In the genomic region with DNA sequence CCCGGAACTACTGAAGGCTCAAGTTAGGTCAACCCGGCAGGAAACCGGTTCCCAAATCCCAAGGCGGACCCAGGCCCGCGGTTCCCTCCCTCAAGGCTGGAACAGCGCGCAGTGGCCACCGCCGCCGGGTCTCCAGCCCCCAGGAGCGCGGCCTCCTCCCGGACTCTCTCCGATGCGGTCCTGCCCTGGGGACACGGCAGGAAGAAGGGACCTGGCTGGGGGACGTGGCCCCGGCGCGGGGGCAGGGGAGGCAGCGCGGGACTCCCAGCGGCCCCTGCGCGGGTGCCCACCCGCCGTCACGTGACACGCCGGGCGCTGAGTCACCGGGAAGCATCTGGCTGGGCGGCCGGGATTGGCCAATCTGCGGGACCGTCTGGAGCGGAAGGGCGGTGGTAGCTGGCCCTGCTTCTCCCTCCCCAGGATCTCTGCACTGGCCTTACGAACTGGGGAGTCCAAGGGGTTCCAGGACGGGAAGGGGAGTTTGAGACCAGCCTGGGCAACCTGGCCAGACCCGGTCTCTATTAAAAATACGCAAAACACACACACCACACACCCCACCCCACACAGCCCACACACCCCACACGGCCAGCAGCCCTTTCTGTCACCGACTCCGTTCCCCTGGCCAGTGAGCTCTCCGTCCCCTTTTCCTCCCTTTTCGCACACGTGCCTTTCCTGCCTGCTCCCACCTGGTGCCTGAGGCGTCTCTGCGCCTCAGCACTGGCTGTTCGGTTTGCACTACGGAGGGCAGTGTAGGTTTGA, we compare ENCODE assay signal across 8 cellular contexts. TPM values are rescaled to one million over a fixed set of nuclear protein-coding genes. Genes with fewer than 3 reads are reported as not detected.
DNase-seq lines count a peak whose midpoint lies in the region; ATAC-seq, FAIRE-seq and TF ChIP-seq lines count a peak whose summit lies in the region.

No MANE protein-coding gene starts in this region.

- in situ Hi-C loops in GM18951 (cut with MboI; ENCODE audit: low sequenced_read_pairs, unreplicated experiment) = no loop called here

- TF ChIP-seq CTCF in keratinocyte (optimal IDR thresholded peaks at IDR 0.05 in 1 of 3, IDR thresholded peaks at IDR 0.05 in 1 of 3, conservative IDR thresholded peaks at IDR 0.05 in 1 of 3; ENCODE audit: extremely low read depth in 1 of 3, insufficient read depth in 2 of 3, low read length in 3 of 3) = no peak

- TF ChIP-seq POLR2A in GM18951 (IDR thresholded peaks at IDR 0.05; ENCODE audit: extremely low read depth, insufficient read depth, insufficient read length) = peak; percentile 90

- peak overlapping the region; percentile 94 for H3K4me2 ChIP-seq in keratinocyte (ENCODE audit: control insufficient read depth, extremely low read depth, insufficient read depth, low read depth, low read length)

- H3K36me3 ChIP-seq in keratinocyte (ENCODE audit: control insufficient read depth in 2 of 2, extremely low read depth in 1 of 2, insufficient read depth in 2 of 2, low read length in 2 of 2) = no peaks in the 10 kb centered on the region

- peak; percentile 94 for DNase-seq in AG08396 (ENCODE audit: low spot score)
- DNase-seq in NCI-H345 (lab: John Stamatoyannopoulos, UW) = peak; percentile 94
- peak; percentile 83 for DNase-seq in activated CD4-positive, CD25-positive, alpha-beta regulatory T cell treated with anti-CD3 and anti-CD28 coated beads, Interleukin-2, amount 50 U/mL, for 16 hours (ENCODE audit: low read depth, low spot score)
- peak; percentile 83 for DNase-seq in central memory CD4-positive, alpha-beta T cell
- no peak for DNase-seq in keratinocyte (ENCODE audit: low read depth, low spot score)
- DNase-seq in stimulated activated CD4-positive, alpha-beta T cell treated with anti-CD3 and anti-CD28 coated beads, Interleukin-15, amount 100 ng/mL, for 24 hours = peak; percentile 97

- peak overlapping the region; percentile 43 for H2AFZ ChIP-seq in keratinocyte (ENCODE audit: control insufficient read depth, low read length)

- dilution Hi-C loops in keratinocyte (cut with MboI; ENCODE audit: extremely low pct_ligation_motif_present, low sequenced_read_pairs) = no loop called here

- peak overlapping the region; percentile 63 to 77 (median 71) for H3K4me3 ChIP-seq in keratinocyte (ENCODE audit: control insufficient read depth in 2 of 3, extremely low read depth in 1 of 3, insufficient read depth in 2 of 3, low read depth in 1 of 3, low read length in 3 of 3)

- no peaks in the 10 kb centered on the region for H3K27me3 ChIP-seq in keratinocyte (ENCODE audit: control insufficient read depth, extremely low read depth, insufficient read depth, low read length)

- peaks cover 5% of the 10 kb centered on the region for H3K9me1 ChIP-seq in keratinocyte (ENCODE audit: control insufficient read depth, extremely low read depth, insufficient read depth, low read length)

- H3K4me1 ChIP-seq in keratinocyte (ENCODE audit: control insufficient read depth, extremely low read depth, insufficient read depth, low read length) = peaks cover 63% of the 10 kb centered on the region

- H3K9ac ChIP-seq in keratinocyte (ENCODE audit: control insufficient read depth, extremely low read depth, insufficient read depth, low read length) = peak overlapping the region; percentile 100

- H3K79me2 ChIP-seq in keratinocyte (ENCODE audit: control insufficient read depth, insufficient read depth, low read length) = peaks cover 32% of the 10 kb centered on the region

- H3K27ac ChIP-seq in keratinocyte (ENCODE audit: control insufficient read depth, insufficient read depth, low read length) = peak overlapping the region; percentile 100

- H4K20me1 ChIP-seq in keratinocyte (ENCODE audit: control insufficient read depth, extremely low read depth, insufficient read depth, low read length) = no peaks in the 10 kb centered on the region

- no peak for FAIRE-seq in keratinocyte (lab: Jason Lieb, UNC)

- ATAC-seq in HG03196 (IDR thresholded peaks at IDR 0.05; ENCODE audit: unreplicated experiment) = peak; percentile 80

- H3K9me3 ChIP-seq in keratinocyte (ENCODE audit: control insufficient read depth, low read depth, low read length) = no peaks in the 10 kb centered on the region

RNA-seq across cellular contexts. Expression of gene MALAT1, which starts 21.4 kb away (rescaled TPM):
- 337 to 1,845 TPM (median 1,768 TPM) in 3 replicates for polyA plus RNA-seq in keratinocyte
- polyA plus RNA-seq in keratinocyte (2011; ENCODE audit: low read depth) = 22,009 TPM
- 14.9 and 37.5 TPM in 2 replicates for polyA plus RNA-seq in keratinocyte (2011; cell fraction: cytosol; rRNA removed)
- polyA plus RNA-seq in keratinocyte (2011; cell fraction: nucleus; rRNA removed) = 6,319 and 7,235 TPM in 2 replicates
- 429 and 9,619 TPM in 2 replicates for polyA plus RNA-seq in keratinocyte (2012; ENCODE audit: low replicate concordance)
- polyA minus RNA-seq in keratinocyte = 2,284 to 11,976 TPM (median 9,145 TPM) in 3 replicates
- 408 TPM for polyA minus RNA-seq in keratinocyte (2011; cell fraction: cytosol; rRNA and poly(A)+ RNA removed)
- 24,947 and 60,709 TPM in 2 replicates for polyA minus RNA-seq in keratinocyte (2011; cell fraction: nucleus; rRNA and poly(A)+ RNA removed)

RNA-seq across cellular contexts. Expression of gene SCYL1, which starts 47.4 kb away (rescaled TPM):
- 31.3 to 51.2 TPM (median 44.1 TPM) in 3 replicates for polyA plus RNA-seq in keratinocyte
- polyA plus RNA-seq in keratinocyte (2011; ENCODE audit: low read depth) = 25.3 TPM
- 40.7 and 65.2 TPM in 2 replicates for polyA plus RNA-seq in keratinocyte (2011; cell fraction: cytosol; rRNA removed)
- 52.1 and 72.4 TPM in 2 replicates for polyA plus RNA-seq in keratinocyte (2011; cell fraction: nucleus; rRNA removed)
- 33.0 and 44.5 TPM in 2 replicates for polyA plus RNA-seq in keratinocyte (2012; ENCODE audit: low replicate concordance)
- polyA minus RNA-seq in keratinocyte = 34.8 to 75.0 TPM (median 43.7 TPM) in 3 replicates
- polyA minus RNA-seq in keratinocyte (2011; cell fraction: cytosol; rRNA and poly(A)+ RNA removed) = 43.0 TPM
- polyA minus RNA-seq in keratinocyte (2011; cell fraction: nucleus; rRNA and poly(A)+ RNA removed) = 24.6 and 32.7 TPM in 2 replicates

RNA-seq across cellular contexts. Expression of gene NEAT1, which starts 54.9 kb away (rescaled TPM):
- polyA plus RNA-seq in keratinocyte = 66.5 to 270 TPM (median 171 TPM) in 3 replicates
- 1,124 TPM for polyA plus RNA-seq in keratinocyte (2011; ENCODE audit: low read depth)
- 5.3 and 11.3 TPM in 2 replicates for polyA plus RNA-seq in keratinocyte (2011; cell fraction: cytosol; rRNA removed)
- 1,267 and 1,668 TPM in 2 replicates for polyA plus RNA-seq in keratinocyte (2011; cell fraction: nucleus; rRNA removed)
- polyA plus RNA-seq in keratinocyte (2012; ENCODE audit: low replicate concordance) = 218 and 908 TPM in 2 replicates
- 73.3 to 442 TPM (median 228 TPM) in 3 replicates for polyA minus RNA-seq in keratinocyte
- polyA minus RNA-seq in keratinocyte (2011; cell fraction: cytosol; rRNA and poly(A)+ RNA removed) = 8.4 TPM
- polyA minus RNA-seq in keratinocyte (2011; cell fraction: nucleus; rRNA and poly(A)+ RNA removed) = 402 and 1,225 TPM in 2 replicates
